2 cellular contexts compared by ENCODE assay signal in genomic region chr16:75017670-75018525, GRCh38.
TF ChIP-seq lines count a peak whose summit lies in the region.

No MANE protein-coding gene starts in this region.

TF ChIP-seq in A549, 52 proteins besides CTCF, POLR2A, EP300 and RAD21:
- TF ChIP-seq CBX8 (IDR thresholded peaks at IDR 0.05) (no peak), MYC (IDR thresholded peaks at IDR 0.05; ENCODE audit: borderline replicate concordance, low read length) (no peak), HEYL (CRISPR knock-in tag; IDR thresholded peaks at IDR 0.05) (no peak), SMC3 (IDR thresholded peaks at IDR 0.05) (no peak), GATA3 (IDR thresholded peaks at IDR 0.05; ENCODE audit: borderline replicate concordance) (no peak), RCOR1 (IDR thresholded peaks at IDR 0.05; ENCODE audit: low read depth, low read length) (no peak), KDM5A (IDR thresholded peaks at IDR 0.05) (no peak), CBX2 (IDR thresholded peaks at IDR 0.05; ENCODE audit: borderline replicate concordance, low read depth) (no peak), HOXB13 (CRISPR knock-in tag; IDR thresholded peaks at IDR 0.05; ENCODE audit: low read depth) (no peak), PBX3 (IDR thresholded peaks at IDR 0.05) (no peak), REST (IDR thresholded peaks at IDR 0.05) (no peak), HES2 (IDR thresholded peaks at IDR 0.05) (no peak), E2F6 (IDR thresholded peaks at IDR 0.05; ENCODE audit: borderline replicate concordance, low read depth) (no peak), CEBPB (IDR thresholded peaks at IDR 0.05) (no peak), ESRRA (IDR thresholded peaks at IDR 0.05; ENCODE audit: borderline replicate concordance, low read length) (no peak), ATOH8 (CRISPR knock-in tag; IDR thresholded peaks at IDR 0.05; ENCODE audit: low read depth) (no peak), NR3C1 (IDR thresholded peaks at IDR 0.05) (no peak)
TF ChIP-seq in A549: peak in this region for 0.

TF ChIP-seq in HepG2, 621 proteins besides CTCF, POLR2A, EP300 and RAD21:
- TF ChIP-seq RBM22 (optimal IDR thresholded peaks at IDR 0.05; ENCODE audit: low read length) (peak; percentile 72), ZNF710 (CRISPR knock-in tag; IDR thresholded peaks at IDR 0.05; ENCODE audit: borderline replicate concordance) (no peak), ZNF256 (CRISPR knock-in tag; conservative IDR thresholded peaks at IDR 0.05) (no peak), CHCHD3 (CRISPR knock-in tag; IDR thresholded peaks at IDR 0.05) (no peak), ZKSCAN5 (CRISPR knock-in tag; IDR thresholded peaks at IDR 0.05) (no peak)
